In the genomic region with DNA sequence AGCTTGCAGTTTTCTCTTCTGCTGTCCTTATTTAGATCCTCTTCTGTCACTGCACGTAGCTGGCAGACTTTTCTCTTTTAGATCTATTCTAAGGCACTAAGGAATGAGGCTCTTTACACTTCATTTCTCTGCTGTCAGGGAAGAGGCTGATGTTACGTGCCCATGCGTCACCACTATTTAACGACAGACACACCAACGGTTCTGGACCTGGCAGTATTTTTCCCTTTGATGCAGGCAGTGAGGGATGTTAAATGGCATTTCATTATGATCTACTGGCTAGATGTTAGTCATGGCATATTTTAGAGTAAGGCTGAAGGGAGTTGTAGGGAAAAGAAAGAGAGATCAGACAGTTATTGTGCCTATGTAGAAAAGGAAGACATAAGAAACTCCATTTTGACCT, we compare ENCODE assay signal across 26 cellular contexts. TPM values are rescaled to one million over a fixed set of nuclear protein-coding genes. Genes with fewer than 3 reads are reported as not detected.
"Had no signal": no experiment of that assay in that cellular context is flagged by ENCODE, and none has a peak within 500 bp of the region (broad histone marks: within the 10 kb centered on the region; RNA-seq: fewer than 3 reads in every experiment).

No MANE protein-coding gene starts in this region.

- H3K27me3 ChIP-seq: ascending aorta, brain microvascular endothelial cell, cardiac muscle cell, Peyer's patch, SJSA1 had no signal

- H3K4me1 Mint-ChIP-seq: activated naive CD8-positive, alpha-beta T cell treated with anti-CD3 and anti-CD28 coated beads, Interleukin-2, amount 50 U/mL, for 24 hours had no signal

- ATAC-seq: activated naive CD4-positive, alpha-beta T cell treated with anti-CD3 and anti-CD28 coated beads, Interleukin-2, amount 50 U/mL, for 72 hours; activated naive CD8-positive, alpha-beta T cell treated with anti-CD3 and anti-CD28 coated beads, Interleukin-2, amount 50 U/mL, for 24 hours; activated T-cell treated with anti-CD3 and anti-CD28 coated beads, Interleukin-2, amount 50 U/mL, for 4 hours; WTC11 had no signal

- H3K36me3 Mint-ChIP-seq: activated naive CD4-positive, alpha-beta T cell treated with anti-CD3 and anti-CD28 coated beads, Interleukin-2, amount 50 U/mL, for 72 hours; WTC11 had no signal

- H3K27ac ChIP-seq: ascending aorta, brain microvascular endothelial cell, cardiac muscle cell, Peyer's patch, RWPE1, SJSA1 had no signal

- H3K36me3 ChIP-seq: ascending aorta, brain microvascular endothelial cell, cardiac muscle cell, Peyer's patch, SJSA1 had no signal

- H3K4me1 ChIP-seq: ascending aorta, Peyer's patch had no signal

- H3K4me3 Mint-ChIP-seq: activated naive CD8-positive, alpha-beta T cell treated with anti-CD3 and anti-CD28 coated beads, Interleukin-2, amount 50 U/mL, for 24 hours; activated T-cell treated with anti-CD3 and anti-CD28 coated beads, Interleukin-2, amount 50 U/mL, for 4 hours; T-helper 1 cell treated with Interleukin-12 subunit alpha and Interleukin-12 subunit beta and Interleukin-4 antibody, amounts not matched to agents 30 μg/mL and 1 μg/mL, for 36 hours; WTC11 had no signal

- H3K27ac Mint-ChIP-seq: activated naive CD8-positive, alpha-beta T cell treated with anti-CD3 and anti-CD28 coated beads, Interleukin-2, amount 50 U/mL, for 24 hours; T-helper 1 cell treated with Interleukin-12 subunit alpha and Interleukin-12 subunit beta and Interleukin-4 antibody, amounts not matched to agents 30 μg/mL and 1 μg/mL, for 36 hours; WTC11 had no signal

- DNase-seq: activated CD4-positive, alpha-beta T cell treated with anti-CD3 and anti-CD28 coated beads for 48 hours; activated CD4-positive, alpha-beta T cell treated with anti-CD3 and anti-CD28 coated beads, Interleukin-2, amount 50 U/mL, for 48 hours; activated CD4-positive, CD25-positive, alpha-beta regulatory T cell treated with anti-CD3 and anti-CD28 coated beads, Interleukin-2, amount 50 U/mL, for 72 hours; activated CD8-positive, alpha-beta memory T cell treated with anti-CD3 and anti-CD28 coated beads for 24 hours; activated effector memory CD4-positive, alpha-beta T cell treated with anti-CD3 and anti-CD28 coated beads, Interleukin-2, amount 50 U/mL, for 16 hours; activated naive CD4-positive, alpha-beta T cell treated with Interleukin-2 at 50 U/mL for 16 hours; activated naive CD8-positive, alpha-beta T cell treated with anti-CD3 and anti-CD28 coated beads, Interleukin-2, amount 50 U/mL, for 24 hours; activated T-cell treated with anti-CD3 and anti-CD28 coated beads, Interleukin-2, amount 50 U/mL, for 4 hours; amniotic stem cell; brain microvascular endothelial cell; MM.1S; NCI-H1105; NCI-H1436; NCI-H1694 treated with DMSO at 0.1 percent for 48 hours; NCI-H2081; NCI-H446; NCI-H524; Peyer's patch; Right ventricle myocardium superior had no signal

- H3K9me3 ChIP-seq: ascending aorta, Peyer's patch, SJSA1 had no signal

- H3K4me3 ChIP-seq: ascending aorta, cardiac muscle cell, Peyer's patch, SJSA1 had no signal

- H3K9me3 Mint-ChIP-seq: activated T-cell treated with anti-CD3 and anti-CD28 coated beads, Interleukin-2, amount 50 U/mL, for 4 hours had no signal

RNA-seq across cellular contexts. Expression of a gene that starts 8.2 kb away (rescaled TPM):
- total RNA-seq: activated T-cell treated with anti-CD3 and anti-CD28 coated beads, Interleukin-2, amount 50 U/mL, for 4 hours; WTC11 had no signal
